Comparison of ENCODE assay signal across 1 cellular context in the genomic region with DNA sequence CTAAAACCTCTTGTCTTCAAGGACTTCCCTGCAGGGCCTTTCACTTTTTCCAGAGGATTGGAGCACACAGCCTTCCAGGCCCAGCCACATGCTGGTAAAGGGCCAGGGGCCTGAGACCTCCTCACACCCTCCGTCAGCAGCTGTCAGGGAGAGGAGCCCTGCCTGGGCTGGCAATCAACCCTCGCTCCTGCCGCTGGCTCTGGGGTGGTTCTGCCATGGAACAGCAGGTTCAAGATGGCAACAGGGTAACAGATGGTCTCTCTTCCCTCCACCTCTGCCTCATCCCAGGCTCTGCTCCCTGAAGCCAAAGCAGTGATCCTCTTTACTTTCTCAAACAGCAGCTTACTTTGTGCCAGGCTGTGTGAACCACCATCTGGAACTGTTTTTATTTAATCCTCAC.
TF ChIP-seq lines count a peak whose summit lies in the region.

No MANE protein-coding gene starts in this region.

TF ChIP-seq in IMR-90, 13 proteins besides CTCF, POLR2A, EP300 and RAD21:
- TF ChIP-seq FOS (IDR thresholded peaks at IDR 0.05; ENCODE audit: low read depth, low read length) (no peak), NFE2L2 (IDR thresholded peaks at IDR 0.05; ENCODE audit: low read depth, low read length) (no peak), CHD1 (IDR thresholded peaks at IDR 0.05; ENCODE audit: low read depth, low read length) (no peak), MAFK (IDR thresholded peaks at IDR 0.05; ENCODE audit: low read depth, low read length) (no peak), RFX5 (IDR thresholded peaks at IDR 0.05; ENCODE audit: low read depth, low read length) (no peak), MXI1 (IDR thresholded peaks at IDR 0.05; ENCODE audit: borderline replicate concordance, low read depth, low read length) (no peak), RCOR1 (IDR thresholded peaks at IDR 0.05; ENCODE audit: insufficient replicate concordance, low read length) (no peak), MAZ (IDR thresholded peaks at IDR 0.05; ENCODE audit: borderline replicate concordance, low read depth, low read length) (no peak), CEBPB (IDR thresholded peaks at IDR 0.05; ENCODE audit: low read depth, low read length) (no peak), SMC3 (IDR thresholded peaks at IDR 0.05; ENCODE audit: low read depth, low read length) (no peak), BHLHE40 (IDR thresholded peaks at IDR 0.05; ENCODE audit: low read depth, low read length) (no peak)
- TF ChIP-seq, protein P1, sequence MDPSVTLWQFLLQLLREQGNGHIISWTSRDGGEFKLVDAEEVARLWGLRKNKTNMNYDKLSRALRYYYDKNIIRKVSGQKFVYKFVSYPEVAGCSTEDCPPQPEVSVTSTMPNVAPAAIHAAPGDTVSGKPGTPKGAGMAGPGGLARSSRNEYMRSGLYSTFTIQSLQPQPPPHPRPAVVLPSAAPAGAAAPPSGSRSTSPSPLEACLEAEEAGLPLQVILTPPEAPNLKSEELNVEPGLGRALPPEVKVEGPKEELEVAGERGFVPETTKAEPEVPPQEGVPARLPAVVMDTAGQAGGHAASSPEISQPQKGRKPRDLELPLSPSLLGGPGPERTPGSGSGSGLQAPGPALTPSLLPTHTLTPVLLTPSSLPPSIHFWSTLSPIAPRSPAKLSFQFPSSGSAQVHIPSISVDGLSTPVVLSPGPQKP (IDR thresholded peaks at IDR 0.05; ENCODE audit: borderline replicate concordance, low read depth, low read length), result no peak
- TF ChIP-seq, protein P2, sequence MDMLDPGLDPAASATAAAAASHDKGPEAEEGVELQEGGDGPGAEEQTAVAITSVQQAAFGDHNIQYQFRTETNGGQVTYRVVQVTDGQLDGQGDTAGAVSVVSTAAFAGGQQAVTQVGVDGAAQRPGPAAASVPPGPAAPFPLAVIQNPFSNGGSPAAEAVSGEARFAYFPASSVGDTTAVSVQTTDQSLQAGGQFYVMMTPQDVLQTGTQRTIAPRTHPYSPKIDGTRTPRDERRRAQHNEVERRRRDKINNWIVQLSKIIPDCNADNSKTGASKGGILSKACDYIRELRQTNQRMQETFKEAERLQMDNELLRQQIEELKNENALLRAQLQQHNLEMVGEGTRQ (IDR thresholded peaks at IDR 0.05; ENCODE audit: low read depth, low read length), result no peak
